In the genomic region with DNA sequence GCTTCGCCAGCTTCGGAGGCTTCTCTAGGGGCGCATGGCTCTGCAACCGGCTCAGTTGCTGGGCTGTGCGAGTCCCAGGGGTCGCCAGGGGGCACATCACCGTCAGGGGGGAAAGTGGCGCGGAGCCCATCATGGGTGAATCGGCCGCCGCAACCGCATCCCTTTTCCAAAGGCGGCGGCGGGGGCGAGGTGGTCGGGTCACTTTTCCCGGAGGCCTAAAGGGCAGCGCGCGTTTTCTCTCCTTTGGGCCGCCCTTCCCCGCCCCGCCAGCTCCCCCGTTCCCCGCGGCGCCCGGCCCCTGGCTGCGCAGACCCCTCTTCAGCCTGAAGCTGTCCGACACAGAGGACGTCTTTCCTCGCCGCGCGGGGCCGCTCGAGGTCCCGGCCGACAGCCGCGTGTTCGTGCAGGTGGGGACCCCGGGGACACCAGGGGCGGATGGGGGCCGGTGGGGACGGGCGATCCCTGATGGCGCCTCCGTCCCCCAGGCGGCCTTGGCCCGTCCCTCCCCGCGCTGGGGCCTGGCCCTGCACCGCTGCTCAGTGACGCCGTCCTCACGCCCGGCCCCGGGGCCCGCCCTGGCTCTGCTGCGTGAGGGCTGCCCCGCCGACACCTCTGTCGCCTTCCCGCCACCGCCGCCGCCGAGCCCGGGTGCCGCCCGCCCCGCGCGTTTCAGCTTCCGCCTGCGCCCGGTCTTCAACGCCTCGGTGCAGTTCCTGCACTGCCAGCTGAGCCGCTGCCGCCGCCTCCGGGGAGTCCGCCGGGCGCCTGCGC, we compare ENCODE assay signal across 1 cellular context.
TF ChIP-seq lines count a peak whose summit lies in the region.

No MANE protein-coding gene starts in this region.

TF ChIP-seq in HepG2, 621 proteins besides CTCF, POLR2A, EP300 and RAD21 (continued from another document):
- TF ChIP-seq ATF7-NPFF (CRISPR knock-in tag; IDR thresholded peaks at IDR 0.05; ENCODE audit: low read depth) (peak; percentile 83; the same call in 1 of the 2 replicates), ZNF280B (CRISPR knock-in tag; IDR thresholded peaks at IDR 0.05; ENCODE audit: borderline replicate concordance) (no peak), RARA (CRISPR knock-in tag; IDR thresholded peaks at IDR 0.05) (no peak), IRF2 (CRISPR knock-in tag; IDR thresholded peaks at IDR 0.05) (no peak), ELF3 (CRISPR knock-in tag; IDR thresholded peaks at IDR 0.05) (peak; percentile 48; the same call in 1 of the 2 replicates), SMAD1 (CRISPR knock-in tag; IDR thresholded peaks at IDR 0.05; ENCODE audit: borderline replicate concordance, low read depth) (no peak), ASH2L (IDR thresholded peaks at IDR 0.05; ENCODE audit: insufficient read length, low read depth, low read length) (no peak), SCMH1 (CRISPR knock-in tag; IDR thresholded peaks at IDR 0.05; ENCODE audit: borderline replicate concordance) (no peak), MEIS1 (CRISPR knock-in tag; IDR thresholded peaks at IDR 0.05; ENCODE audit: borderline replicate concordance) (no peak), GATAD1 (CRISPR knock-in tag; IDR thresholded peaks at IDR 0.05) (no peak), HMG20B (CRISPR knock-in tag; conservative IDR thresholded peaks at IDR 0.05) (no peak), MATR3 (CRISPR knock-in tag; IDR thresholded peaks at IDR 0.05) (no peak), ZNF670 (CRISPR knock-in tag; IDR thresholded peaks at IDR 0.05; ENCODE audit: borderline replicate concordance) (no peak), ZNF646 (CRISPR knock-in tag; IDR thresholded peaks at IDR 0.05) (peak; percentile 35; the same call in 1 of the 2 replicates), TRIM24 (CRISPR knock-in tag; IDR thresholded peaks at IDR 0.05) (no peak), CBX5 (CRISPR knock-in tag; IDR thresholded peaks at IDR 0.05; ENCODE audit: borderline replicate concordance) (no peak), ZNF124 (CRISPR knock-in tag; IDR thresholded peaks at IDR 0.05) (no peak), SP1 (IDR thresholded peaks at IDR 0.05) (no peak), SP1 (CRISPR knock-in tag; IDR thresholded peaks at IDR 0.05) (no peak), SP2 (CRISPR knock-in tag; IDR thresholded peaks at IDR 0.05) (peak; percentile 27; the same call in 1 of the 2 replicates), SRF (IDR thresholded peaks at IDR 0.05; ENCODE audit: low read depth, low read length) (no peak), AKAP8 (CRISPR knock-in tag; IDR thresholded peaks at IDR 0.05) (peak; percentile 96), ZNF580 (CRISPR knock-in tag; IDR thresholded peaks at IDR 0.05; ENCODE audit: borderline replicate concordance, low read depth) (no peak), RFXANK (CRISPR knock-in tag; IDR thresholded peaks at IDR 0.05) (no peak), KAT2B (IDR thresholded peaks at IDR 0.05; ENCODE audit: borderline replicate concordance, low read depth, low read length) (no peak), ZNF772 (CRISPR knock-in tag; IDR thresholded peaks at IDR 0.05) (peak; percentile 54; the same call in 1 of the 2 replicates), ZNF317 (CRISPR knock-in tag; IDR thresholded peaks at IDR 0.05) (no peak), ZNF709 (CRISPR knock-in tag; IDR thresholded peaks at IDR 0.05) (peak; percentile 87; the same call in 1 of the 2 replicates), RELA (CRISPR knock-in tag; IDR thresholded peaks at IDR 0.05) (no peak), YEATS4 (CRISPR knock-in tag; IDR thresholded peaks at IDR 0.05; ENCODE audit: borderline replicate concordance) (peak; percentile 70), NR2C2 (CRISPR knock-in tag; IDR thresholded peaks at IDR 0.05; ENCODE audit: borderline replicate concordance) (peak; percentile 49; the same call in 1 of the 2 replicates), KDM4B (CRISPR knock-in tag; IDR thresholded peaks at IDR 0.05) (no peak), SOX5 (CRISPR knock-in tag; IDR thresholded peaks at IDR 0.05; ENCODE audit: borderline replicate concordance) (no peak), KLF13 (CRISPR knock-in tag; IDR thresholded peaks at IDR 0.05) (no peak), FOXP1 (IDR thresholded peaks at IDR 0.05) (no peak), FOXP1 (CRISPR knock-in tag; IDR thresholded peaks at IDR 0.05) (no peak), ZNF235 (CRISPR knock-in tag; IDR thresholded peaks at IDR 0.05; ENCODE audit: borderline replicate concordance) (no peak), E2F1 (CRISPR knock-in tag; IDR thresholded peaks at IDR 0.05) (no peak), DDIT3 (CRISPR knock-in tag; IDR thresholded peaks at IDR 0.05) (no peak), SMYD3 (CRISPR knock-in tag; IDR thresholded peaks at IDR 0.05) (no peak), ZNF761 (CRISPR knock-in tag; conservative IDR thresholded peaks at IDR 0.05) (0 out of 2 replicates have a peak, but pooled peaks have one; percentile 51), ZNF644 (CRISPR knock-in tag; IDR thresholded peaks at IDR 0.05; ENCODE audit: low read depth) (no peak), HOXA9 (CRISPR knock-in tag; IDR thresholded peaks at IDR 0.05; ENCODE audit: borderline replicate concordance) (0 out of 2 replicates have a peak, but pooled peaks have one; percentile 50)
- TF ChIP-seq, protein P1, sequence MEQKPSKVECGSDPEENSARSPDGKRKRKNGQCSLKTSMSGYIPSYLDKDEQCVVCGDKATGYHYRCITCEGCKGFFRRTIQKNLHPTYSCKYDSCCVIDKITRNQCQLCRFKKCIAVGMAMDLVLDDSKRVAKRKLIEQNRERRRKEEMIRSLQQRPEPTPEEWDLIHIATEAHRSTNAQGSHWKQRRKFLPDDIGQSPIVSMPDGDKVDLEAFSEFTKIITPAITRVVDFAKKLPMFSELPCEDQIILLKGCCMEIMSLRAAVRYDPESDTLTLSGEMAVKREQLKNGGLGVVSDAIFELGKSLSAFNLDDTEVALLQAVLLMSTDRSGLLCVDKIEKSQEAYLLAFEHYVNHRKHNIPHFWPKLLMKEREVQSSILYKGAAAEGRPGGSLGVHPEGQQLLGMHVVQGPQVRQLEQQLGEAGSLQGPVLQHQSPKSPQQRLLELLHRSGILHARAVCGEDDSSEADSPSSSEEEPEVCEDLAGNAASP (CRISPR knock-in tag; IDR thresholded peaks at IDR 0.05; ENCODE audit: borderline replicate concordance), result 0 out of 2 replicates have a peak, but pooled peaks have one; percentile 6
- TF ChIP-seq, protein P2, sequence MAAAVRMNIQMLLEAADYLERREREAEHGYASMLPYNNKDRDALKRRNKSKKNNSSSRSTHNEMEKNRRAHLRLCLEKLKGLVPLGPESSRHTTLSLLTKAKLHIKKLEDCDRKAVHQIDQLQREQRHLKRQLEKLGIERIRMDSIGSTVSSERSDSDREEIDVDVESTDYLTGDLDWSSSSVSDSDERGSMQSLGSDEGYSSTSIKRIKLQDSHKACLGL (CRISPR knock-in tag; IDR thresholded peaks at IDR 0.05), result no peak
- TF ChIP-seq, protein P3, sequence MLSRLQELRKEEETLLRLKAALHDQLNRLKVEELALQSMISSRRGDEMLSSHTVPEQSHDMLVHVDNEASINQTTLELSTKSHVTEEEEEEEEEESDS (CRISPR knock-in tag; IDR thresholded peaks at IDR 0.05; ENCODE audit: borderline replicate concordance), result no peak
- TF ChIP-seq, protein P4, sequence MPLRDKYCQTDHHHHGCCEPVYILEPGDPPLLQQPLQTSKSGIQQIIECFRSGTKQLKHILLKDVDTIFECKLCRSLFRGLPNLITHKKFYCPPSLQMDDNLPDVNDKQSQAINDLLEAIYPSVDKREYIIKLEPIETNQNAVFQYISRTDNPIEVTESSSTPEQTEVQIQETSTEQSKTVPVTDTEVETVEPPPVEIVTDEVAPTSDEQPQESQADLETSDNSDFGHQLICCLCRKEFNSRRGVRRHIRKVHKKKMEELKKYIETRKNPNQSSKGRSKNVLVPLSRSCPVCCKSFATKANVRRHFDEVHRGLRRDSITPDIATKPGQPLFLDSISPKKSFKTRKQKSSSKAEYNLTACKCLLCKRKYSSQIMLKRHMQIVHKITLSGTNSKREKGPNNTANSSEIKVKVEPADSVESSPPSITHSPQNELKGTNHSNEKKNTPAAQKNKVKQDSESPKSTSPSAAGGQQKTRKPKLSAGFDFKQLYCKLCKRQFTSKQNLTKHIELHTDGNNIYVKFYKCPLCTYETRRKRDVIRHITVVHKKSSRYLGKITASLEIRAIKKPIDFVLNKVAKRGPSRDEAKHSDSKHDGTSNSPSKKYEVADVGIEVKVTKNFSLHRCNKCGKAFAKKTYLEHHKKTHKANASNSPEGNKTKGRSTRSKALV (CRISPR knock-in tag; IDR thresholded peaks at IDR 0.05), result peak; percentile 69; the same call in 1 of the 2 replicates
- TF ChIP-seq, protein P5, sequence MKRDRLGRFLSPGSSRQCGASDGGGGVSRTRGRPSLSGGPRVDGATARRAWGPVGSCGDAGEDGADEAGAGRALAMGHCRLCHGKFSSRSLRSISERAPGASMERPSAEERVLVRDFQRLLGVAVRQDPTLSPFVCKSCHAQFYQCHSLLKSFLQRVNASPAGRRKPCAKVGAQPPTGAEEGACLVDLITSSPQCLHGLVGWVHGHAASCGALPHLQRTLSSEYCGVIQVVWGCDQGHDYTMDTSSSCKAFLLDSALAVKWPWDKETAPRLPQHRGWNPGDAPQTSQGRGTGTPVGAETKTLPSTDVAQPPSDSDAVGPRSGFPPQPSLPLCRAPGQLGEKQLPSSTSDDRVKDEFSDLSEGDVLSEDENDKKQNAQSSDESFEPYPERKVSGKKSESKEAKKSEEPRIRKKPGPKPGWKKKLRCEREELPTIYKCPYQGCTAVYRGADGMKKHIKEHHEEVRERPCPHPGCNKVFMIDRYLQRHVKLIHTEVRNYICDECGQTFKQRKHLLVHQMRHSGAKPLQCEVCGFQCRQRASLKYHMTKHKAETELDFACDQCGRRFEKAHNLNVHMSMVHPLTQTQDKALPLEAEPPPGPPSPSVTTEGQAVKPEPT (CRISPR knock-in tag; IDR thresholded peaks at IDR 0.05; ENCODE audit: low read depth), result no peak
